In the genomic region with DNA sequence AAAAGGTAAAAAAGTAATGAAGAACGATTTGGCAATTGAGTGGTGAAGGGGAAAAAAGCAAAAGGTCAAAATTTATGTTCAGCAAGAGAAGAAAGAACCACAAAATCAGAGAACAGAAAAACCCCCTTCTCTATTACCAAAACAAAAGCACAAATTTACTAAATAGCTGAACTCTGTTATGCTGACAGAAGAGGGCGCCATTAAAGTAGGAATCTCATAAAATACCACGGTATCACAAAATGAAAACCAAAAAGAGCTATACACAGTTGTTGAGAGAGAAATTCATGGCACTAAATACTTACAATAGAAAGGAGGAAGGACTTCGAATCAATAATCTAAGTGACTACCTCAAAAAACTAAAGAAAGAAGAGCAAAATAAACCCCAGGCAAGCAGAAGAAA, we compare ENCODE assay signal across 11 cellular contexts.
A peak's percentile ranks its signal among the peaks of the same experiment; 100 is the strongest.
DNase-seq lines count a peak whose midpoint lies in the region; ATAC-seq and TF ChIP-seq lines count a peak whose summit lies in the region.
"Had no signal": no experiment of that assay in that cellular context is flagged by ENCODE, and none has a peak within 500 bp of the region (broad histone marks: within the 10 kb centered on the region; RNA-seq: fewer than 3 reads in every experiment).

No MANE protein-coding gene starts in this region.

- H3K9me3 ChIP-seq in HAP-1 = no peaks in the 10 kb centered on the region; the same call in 1 of the 2 replicates
- H3K9me3 ChIP-seq: uterus had no signal

- H3K27me3 ChIP-seq in HAP-1 (ENCODE audit: low read depth) = no peaks in the 10 kb centered on the region
- H3K27me3 ChIP-seq: uterus had no signal

- DNase-seq in COLO829 (ENCODE audit: low spot score) (peak; percentile 23), HAP-1 (ENCODE audit: low spot score in 2 of 2) (peak; percentile 19 to 54), RPMI8226 (peak; percentile 7), glutamatergic neuron (no peak), HPDE6-E6E7 (ENCODE audit: extremely low spot score) (no peak), NCI-H526 (lab: John Stamatoyannopoulos, UW) (no peak)
- DNase-seq in activated CD4-positive, alpha-beta T cell treated with anti-CD3 and anti-CD28 coated beads for 1 hour = no peak
- DNase-seq: activated CD4-positive, alpha-beta T cell treated with anti-CD3 and anti-CD28 coated beads for 48 hours; activated naive CD8-positive, alpha-beta T cell treated with anti-CD3 and anti-CD28 coated beads, Interleukin-2, amount 10 ng/mL, durations not matched to agents 7 days and 5 days; uterus had no signal

- TF ChIP-seq CTCF in glutamatergic neuron (IDR thresholded peaks at IDR 0.05; ENCODE audit: partially characterized antibody, unreplicated experiment) = peak; percentile 50

- H3K4me1 Mint-ChIP-seq in glutamatergic neuron (ENCODE audit: low read depth, unreplicated experiment) = no peaks in the 10 kb centered on the region
- H3K4me1 Mint-ChIP-seq: activated naive CD8-positive, alpha-beta T cell treated with anti-CD3 and anti-CD28 coated beads, Interleukin-2, amount 10 ng/mL, durations not matched to agents 7 days and 5 days had no signal

- in situ Hi-C loops in HAP-1 (cut with MboI; ENCODE audit: low sequenced_read_pairs) = no loop called here

- H3K9me3 Mint-ChIP-seq in glutamatergic neuron (ENCODE audit: unreplicated experiment) = no peaks in the 10 kb centered on the region

- H3K36me3 ChIP-seq in HAP-1 (replicated peaks) = no peaks in the 10 kb centered on the region
- H3K36me3 ChIP-seq: uterus had no signal

- ATAC-seq in HG03460 (IDR thresholded peaks at IDR 0.05; ENCODE audit: unreplicated experiment) = no peak

- H3K36me3 Mint-ChIP-seq in glutamatergic neuron (ENCODE audit: unreplicated experiment) = no peaks in the 10 kb centered on the region
- H3K36me3 Mint-ChIP-seq: activated naive CD8-positive, alpha-beta T cell treated with anti-CD3 and anti-CD28 coated beads, Interleukin-2, amount 10 ng/mL, durations not matched to agents 7 days and 5 days had no signal

- no peak overlapping the region for H3K27ac Mint-ChIP-seq in glutamatergic neuron (ENCODE audit: unreplicated experiment)
- H3K27ac Mint-ChIP-seq: activated naive CD8-positive, alpha-beta T cell treated with anti-CD3 and anti-CD28 coated beads, Interleukin-2, amount 10 ng/mL, durations not matched to agents 7 days and 5 days had no signal

- H3K27me3 Mint-ChIP-seq in glutamatergic neuron (ENCODE audit: unreplicated experiment) = no peaks in the 10 kb centered on the region
- H3K27me3 Mint-ChIP-seq: activated naive CD8-positive, alpha-beta T cell treated with anti-CD3 and anti-CD28 coated beads, Interleukin-2, amount 10 ng/mL, durations not matched to agents 7 days and 5 days had no signal

- H3K4me3 ChIP-seq in HAP-1 = no peak overlapping the region
- H3K4me3 ChIP-seq: uterus had no signal

- H3K4me3 Mint-ChIP-seq in glutamatergic neuron (ENCODE audit: unreplicated experiment) = no peak overlapping the region
- H3K4me3 Mint-ChIP-seq: activated naive CD8-positive, alpha-beta T cell treated with anti-CD3 and anti-CD28 coated beads, Interleukin-2, amount 10 ng/mL, durations not matched to agents 7 days and 5 days had no signal

- H3K4me1 ChIP-seq in HAP-1 = no peaks in the 10 kb centered on the region
- H3K4me1 ChIP-seq: uterus had no signal

Comparison
In these comparisons a context has a peak if more than half of its experiments do, and no peak if none do; other contexts are left out.
1. DNase-seq: peak in COLO829 (single experiment), HAP-1 (2 of 2) and RPMI8226 (single experiment); none in glutamatergic neuron (single experiment), HPDE6-E6E7 (single experiment), activated CD4-positive, alpha-beta T cell treated with anti-CD3 and anti-CD28 coated beads for 1 hour (single experiment) and NCI-H526 (0 of 2).